Comparison of ENCODE assay signal across 8 cellular contexts in genomic region chr19:41861098-41861768, GRCh38. TPM values are rescaled to one million over a fixed set of nuclear protein-coding genes. Genes with fewer than 3 reads are reported as not detected.
A peak's percentile ranks its signal among the peaks of the same experiment; 100 is the strongest.
DNase-seq lines count a peak whose midpoint lies in the region; ATAC-seq and TF ChIP-seq lines count a peak whose summit lies in the region.

No MANE protein-coding gene starts in this region.

- 35 to 40% methylated on average over 10 of the region's 10 CpGs for WGBS in heart right ventricle, 2 donors

- H3K27me3 ChIP-seq in heart right ventricle, result no peaks in the 10 kb centered on the region

- H3K36me3 ChIP-seq in heart right ventricle, result peaks cover 0 to 55% (median 30%) of the 10 kb centered on the region in 9 donors

- ATAC-seq in heart right ventricle, result no peak
- ATAC-seq in memory B cell (ENCODE audit: low read depth), result no peak
- ATAC-seq in GM19328 (IDR thresholded peaks at IDR 0.05; ENCODE audit: unreplicated experiment), result no peak

- peak overlapping the region; percentile 88 for H3K4me3 Mint-ChIP-seq in memory B cell

- H3K4me1 Mint-ChIP-seq in memory B cell, result peaks cover 27% of the 10 kb centered on the region

- H3K36me3 Mint-ChIP-seq in memory B cell, result peaks cover 13% of the 10 kb centered on the region

- H3K9me3 Mint-ChIP-seq in memory B cell, result no peaks in the 10 kb centered on the region

- CTCF ChIA-PET in HEK293T (lab: Yijun Ruan, JAX), result no interaction called here

- in situ Hi-C loops in astrocyte of the spinal cord (cut with HindIII; ENCODE audit: low sequenced_read_pairs), result no loop called here

- peak overlapping the region in 8 of 10 donors; percentile 87 to 99 (median 94) for H3K27ac ChIP-seq in heart right ventricle

- peak overlapping the region; percentile 48 to 98 (median 82) for H3K4me3 ChIP-seq in heart right ventricle
- peak overlapping the region; percentile 79 for H3K4me3 ChIP-seq in astrocyte of the spinal cord (ENCODE audit: low read depth, low read length)

- POLR2A ChIA-PET in HEK293T (lab: Yijun Ruan, JAX), result interaction anchor here (1.4 to 3.6 kb wide), 10 partner anchors 8 to 98 kb away, joined by 7 to 43 read pairs (median 9); partner anchors contain the start of gene RABAC1

- TF ChIP-seq CTCF in heart right ventricle (IDR thresholded peaks at IDR 0.05) (no peak), astrocyte of the spinal cord (IDR thresholded peaks at IDR 0.05; ENCODE audit: low read depth, low read length) (no peak)

- DNase-seq in heart right ventricle (no peak), cardiac septum (ENCODE audit: low spot score) (no peak), astrocyte of the spinal cord (ENCODE audit: low read depth, low spot score) (no peak), memory B cell (ENCODE audit: low spot score in 2 of 2) (no peak), NCI-H2227 (lab: John Stamatoyannopoulos, UW; ENCODE audit: unreplicated experiment) (no peak), islet precursor cell (no peak), HEK293T (ENCODE audit: extremely low spot score) (no peak)

- H3K4me1 ChIP-seq in heart right ventricle, result peaks cover 7 to 54% (median 32%) of the 10 kb centered on the region in 9 donors

- no peaks in the 10 kb centered on the region for H3K27me3 Mint-ChIP-seq in memory B cell

- H3K27ac Mint-ChIP-seq in memory B cell, result peak overlapping the region; percentile 85

- intact Hi-C loops in heart right ventricle (cut with DNase I), result loop anchor here in 5 of 10 donors (2.0 to 5.0 kb wide), 2 partner anchors 22 to 96 kb away; partner anchors contain the start of genes RABAC1 (in 3 of the 5) and ARHGEF1 (in 2 of the 5)
- intact Hi-C loops in cardiac septum (cut with DNase I), result loop anchor here (2.0 kb wide), 1 partner anchor 24 kb away; no protein-coding TSS in a partner anchor

- no peaks in the 10 kb centered on the region for H3K9me3 ChIP-seq in heart right ventricle

TF ChIP-seq in HEK293T, 16 proteins besides CTCF, POLR2A, EP300 and RAD21:
- TF ChIP-seq L3MBTL2 (conservative IDR thresholded peaks at IDR 0.05) (no peak), FOXK2 (IDR thresholded peaks at IDR 0.05) (no peak), BHLHE40 (IDR thresholded peaks at IDR 0.05; ENCODE audit: borderline replicate concordance) (no peak), HDGF (IDR thresholded peaks at IDR 0.05; ENCODE audit: borderline replicate concordance) (no peak), ARNT (IDR thresholded peaks at IDR 0.05) (no peak), SP1 (IDR thresholded peaks at IDR 0.05) (no peak), FOXM1 (IDR thresholded peaks at IDR 0.05; ENCODE audit: borderline replicate concordance) (no peak), SUZ12 (IDR thresholded peaks at IDR 0.05) (no peak)
TF ChIP-seq in HEK293T: peak in this region for 0.

RNA-seq across cellular contexts. Expression of gene RPS19, which starts 1.2 kb away (rescaled TPM):
- total RNA-seq in heart right ventricle, result 1,000 to 10,000 TPM in 1 of 10 donors, 100 to 1,000 TPM in 9; 446 to 1,030 (median 578) TPM
- 1,000 to 10,000 TPM; 1,092 to 1,996 TPM for polyA plus RNA-seq in heart right ventricle
- total RNA-seq in cardiac septum, result 548 TPM

RNA-seq across cellular contexts. Expression of gene CD79A, which starts 15.8 kb away (rescaled TPM):
- 1 to 10 TPM in 1 of 10 donors, under 1 TPM in 2, not detected in 7; 0.17 to 1.4 (median 0.18) TPM for total RNA-seq in heart right ventricle
- under 1 TPM in 1 of 2 donors, not detected in 1; 0.39 TPM for polyA plus RNA-seq in heart right ventricle
- total RNA-seq in cardiac septum, result not detected

RNA-seq across cellular contexts. Expression of gene DMRTC2, which starts 16.4 kb away (rescaled TPM):
- total RNA-seq in heart right ventricle, result not detected
- not detected for polyA plus RNA-seq in heart right ventricle
- total RNA-seq in cardiac septum, result not detected

RNA-seq across cellular contexts. Expression of gene LYPD4, which starts 16.8 kb away (rescaled TPM):
- total RNA-seq in heart right ventricle, result not detected
- polyA plus RNA-seq in heart right ventricle, result not detected
- not detected for total RNA-seq in cardiac septum

RNA-seq across cellular contexts. Expression of gene ARHGEF1, which starts 21.8 kb away (rescaled TPM):
- 10 to 100 TPM; 20.2 to 57.7 (median 25.9) TPM for total RNA-seq in heart right ventricle
- polyA plus RNA-seq in heart right ventricle, result 100 to 1,000 TPM in 1 of 2 donors, 10 to 100 TPM in 1; 33.4 to 143 TPM
- 37.9 TPM for total RNA-seq in cardiac septum
